ENCODE assay signal across 10 cellular contexts in the genomic region with DNA sequence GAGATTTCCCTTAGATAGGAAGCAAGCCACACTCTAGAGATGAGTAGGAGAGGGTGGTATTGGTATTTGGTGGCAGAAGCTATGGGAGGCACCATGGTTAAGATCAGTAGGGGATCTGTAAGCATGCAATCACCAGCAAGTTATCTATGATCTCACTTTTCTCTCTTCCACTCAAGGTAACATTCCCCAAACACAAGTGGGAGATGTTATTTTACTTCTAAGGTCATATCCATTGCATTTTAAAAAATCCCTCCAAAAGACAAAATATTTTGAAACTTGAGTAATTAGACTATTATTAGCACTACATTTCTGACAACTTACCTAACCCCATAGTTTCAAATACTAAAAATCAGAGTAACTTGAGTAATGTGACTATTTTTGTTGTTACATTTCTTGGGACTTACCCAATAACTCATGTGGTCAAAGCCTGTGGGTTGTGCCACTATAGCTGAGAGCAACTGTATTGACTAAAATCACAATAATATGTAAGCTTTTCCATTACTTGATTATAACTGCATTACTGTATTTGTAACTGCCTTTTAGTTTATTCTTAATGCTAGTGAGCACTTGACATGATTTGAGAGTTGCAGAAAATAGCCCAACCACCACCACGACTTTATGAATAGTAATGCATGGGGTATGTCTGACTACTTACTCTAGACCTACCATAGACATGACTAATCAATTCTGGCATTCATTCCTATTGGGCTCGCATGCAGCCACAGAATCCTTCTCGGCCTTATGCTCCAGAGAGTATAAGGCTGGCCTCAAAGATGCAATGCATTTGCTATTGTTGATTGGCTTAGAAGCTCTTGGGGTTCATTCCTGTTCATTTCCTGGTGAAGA.
DNase-seq lines count a peak whose midpoint lies in the region; ATAC-seq and TF ChIP-seq lines count a peak whose summit lies in the region.
"Had no signal": no experiment of that assay in that cellular context is flagged by ENCODE, and none has a peak within 500 bp of the region (broad histone marks: within the 10 kb centered on the region; RNA-seq: fewer than 3 reads in every experiment).

No MANE protein-coding gene starts in this region.

- in situ Hi-C loops in KBM-7 (cut with MboI; ENCODE audit: low pct_unique_long_range_greater_than_20kb, low sequenced_read_pairs) = no loop called here

- 84 to 87% methylated on average over 3 of the region's 3 CpGs for WGBS in body of pancreas, 2 donors

- no peak overlapping the region for H3K4me3 ChIP-seq in kidney epithelial cell (ENCODE audit: low read depth, low read length)
- H3K4me3 ChIP-seq in body of pancreas = no peak overlapping the region

- H3K9me3 ChIP-seq in body of pancreas = no peaks in the 10 kb centered on the region

- TF ChIP-seq CTCF in kidney epithelial cell (IDR thresholded peaks at IDR 0.05; ENCODE audit: insufficient read depth, low read length, poor library complexity, severe bottlenecking) (no peak), body of pancreas (IDR thresholded peaks at IDR 0.05) (no peak)

- no peak overlapping the region for H3K27ac ChIP-seq in body of pancreas

- H3K36me3 ChIP-seq in kidney epithelial cell (ENCODE audit: control insufficient read depth, insufficient read depth, low read length) (no peaks in the 10 kb centered on the region), body of pancreas (replicated peaks in 1 of 2; ENCODE audit: insufficient read depth in 1 of 2, low read depth in 2 of 2) (no peaks in the 10 kb centered on the region)

- TF ChIP-seq POLR2A in body of pancreas (IDR thresholded peaks at IDR 0.05) = no peak

- intact Hi-C loops in body of pancreas (cut with DNase I) = no loop called here

- no peaks in the 10 kb centered on the region for H3K27me3 ChIP-seq in kidney epithelial cell (ENCODE audit: control insufficient read depth, insufficient read depth, low read length)
- no peaks in the 10 kb centered on the region for H3K27me3 ChIP-seq in body of pancreas

- no peaks in the 10 kb centered on the region for H3K4me1 ChIP-seq in body of pancreas

- peak; percentile 64 for ATAC-seq in GM18499 (IDR thresholded peaks at IDR 0.05; ENCODE audit: insufficient read depth, unreplicated experiment)
- ATAC-seq in GM21786 (IDR thresholded peaks at IDR 0.05; ENCODE audit: unreplicated experiment) = peak; percentile 68
- ATAC-seq in HG03565 (IDR thresholded peaks at IDR 0.05; ENCODE audit: unreplicated experiment) = peak; percentile 68
- no peak for ATAC-seq in body of pancreas

- DNase-seq in kidney epithelial cell (ENCODE audit: low read depth) = peak; percentile 51
- no peak for DNase-seq in body of pancreas
- no peak for DNase-seq in KBM-7
- DNase-seq in NCI-H1105 treated with DMSO at 0.1 percent for 48 hours (lab: John Stamatoyannopoulos, UW) = no peak
- DNase-seq in NCI-H1417 (lab: John Stamatoyannopoulos, UW) = no peak
- DNase-seq: activated naive CD8-positive, alpha-beta T cell treated with anti-CD3 and anti-CD28 coated beads, Interleukin-2, amount 10 ng/mL, durations not matched to agents 7 days and 5 days; GOT3 had no signal
